In genomic region chr12:11785722-11786121, GRCh38 we compare ENCODE assay signal across 14 cellular contexts.
DNase-seq lines count a peak whose midpoint lies in the region; ATAC-seq and TF ChIP-seq lines count a peak whose summit lies in the region.
"Had no signal": no experiment of that assay in that cellular context is flagged by ENCODE, and none has a peak within 500 bp of the region (broad histone marks: within the 10 kb centered on the region; RNA-seq: fewer than 3 reads in every experiment).

No MANE protein-coding gene starts in this region.

- H3K4me3 ChIP-seq in GM23248, result no peak overlapping the region
- no peak overlapping the region for H3K4me3 ChIP-seq in fibroblast of mammary gland (ENCODE audit: control insufficient read depth, low read depth, low read length)
- H3K4me3 ChIP-seq: lower lobe of right lung had no signal

- H3K4me1 ChIP-seq in GM23248 (ENCODE audit: insufficient read depth), result peaks cover 16% of the 10 kb centered on the region

- H3K27ac ChIP-seq in GM23248, result peak overlapping the region; percentile 0; the same call in 1 of the 2 replicates
- H3K27ac ChIP-seq: lower lobe of right lung had no signal

- peaks cover 84% of the 10 kb centered on the region for H3K79me2 ChIP-seq in GM23248 (ENCODE audit: insufficient read depth)

- no peaks in the 10 kb centered on the region for H3K9me3 ChIP-seq in GM23248 (ENCODE audit: low read depth)
- H3K9me3 ChIP-seq: lower lobe of right lung had no signal

- 46% methylated on average over 5 of the region's 5 CpGs for WGBS in GM23248 (ENCODE audit: low coverage in 1 of 2, low lambda C conversion rate in 2 of 2, missing lambda C conversion rate in 2 of 2), 2 experiments

- no peaks in the 10 kb centered on the region for H3K27me3 ChIP-seq in GM23248 (replicated peaks; ENCODE audit: insufficient read depth)

- 0 out of 2 replicates have a peak, but pooled peaks cover 3% of the 10 kb centered on the region for H3K9me2 ChIP-seq in GM23248 (ENCODE audit: insufficient read depth)

- H4K20me1 ChIP-seq in GM23248 (ENCODE audit: insufficient read depth), result no peaks in the 10 kb centered on the region

- H3K4me2 ChIP-seq in GM23248 (ENCODE audit: unreplicated experiment), result peak overlapping the region; percentile 13

- no peak overlapping the region for H3K9ac ChIP-seq in GM23248

- peaks cover 13% of the 10 kb centered on the region; the same call in 1 of the 2 replicates for H3F3A ChIP-seq in GM23248 (ENCODE audit: insufficient read depth)

- DNase-seq in GM23248 (peak; percentile 78), RPMI7951 (ENCODE audit: low read depth) (peak; percentile 50), fibroblast of mammary gland (ENCODE audit: low read depth) (peak; percentile 33), renal cortical epithelial cell (ENCODE audit: low read depth) (peak; percentile 61), HuH-7 (ENCODE audit: low spot score) (no peak)
- no peak for DNase-seq in activated CD4-positive, CD25-positive, alpha-beta regulatory T cell treated with anti-CD3 and anti-CD28 coated beads, Interleukin-2, amount 50 U/mL, for 72 hours
- DNase-seq: activated CD4-positive, alpha-beta T cell treated with anti-CD3 and anti-CD28 coated beads, Interleukin-2, amount 50 U/mL, for 48 hours; cortex of kidney; lower lobe of right lung; occipital lobe; stimulated activated naive B cell treated with anti-CD40 and anti-IgM and Interleukin-4, amounts not matched to agents 10 μg/mL and 1 μg/mL and 100 μg/mL, for 72 hours; T-helper 1 cell had no signal

- in situ Hi-C loops in GM23248 (cut with MboI), result no loop called here

- no peak for TF ChIP-seq CTCF in fibroblast of mammary gland (conservative IDR thresholded peaks at IDR 0.05; ENCODE audit: control insufficient read depth, insufficient read depth, low read depth, low read length)

- H3K36me3 ChIP-seq in GM23248 (ENCODE audit: low read depth), result no peaks in the 10 kb centered on the region
- H3K36me3 ChIP-seq: lower lobe of right lung had no signal

- no peak overlapping the region for H2AFZ ChIP-seq in GM23248

- ATAC-seq in SK-N-SH treated with all-trans-retinoic acid at 6 μM for 48 hours (no peak), GM21447 (IDR thresholded peaks at IDR 0.05; ENCODE audit: unreplicated experiment) (no peak)
- ATAC-seq: stimulated activated naive B cell treated with anti-CD40 and anti-IgM and Interleukin-4, amounts not matched to agents 10 μg/mL and 1 μg/mL and 100 μg/mL, for 72 hours had no signal

TF ChIP-seq in SK-N-SH treated with all-trans-retinoic acid at 6 μM for 48 hours, 23 proteins besides CTCF, POLR2A, EP300 and RAD21:
- TF ChIP-seq ZNF70 (CRISPR knock-in tag; IDR thresholded peaks at IDR 0.05) (no peak), CSDC2 (CRISPR knock-in tag; IDR thresholded peaks at IDR 0.05) (no peak), ARNTL (CRISPR knock-in tag; IDR thresholded peaks at IDR 0.05; ENCODE audit: borderline replicate concordance, low read depth) (no peak), ISL1 (CRISPR knock-in tag; IDR thresholded peaks at IDR 0.05) (no peak), BACH2 (CRISPR knock-in tag; IDR thresholded peaks at IDR 0.05; ENCODE audit: borderline replicate concordance) (no peak), SNAI2 (CRISPR knock-in tag; IDR thresholded peaks at IDR 0.05) (no peak), ZNF8 (CRISPR knock-in tag; IDR thresholded peaks at IDR 0.05) (no peak), TOX (CRISPR knock-in tag; IDR thresholded peaks at IDR 0.05; ENCODE audit: borderline replicate concordance) (no peak), TCF4 (CRISPR knock-in tag; IDR thresholded peaks at IDR 0.05; ENCODE audit: borderline replicate concordance) (no peak), RARB (CRISPR knock-in tag; IDR thresholded peaks at IDR 0.05) (no peak), CREB5 (CRISPR knock-in tag; IDR thresholded peaks at IDR 0.05; ENCODE audit: low read depth) (no peak), ZNF565 (CRISPR knock-in tag; conservative IDR thresholded peaks at IDR 0.05; ENCODE audit: low read depth) (no peak), ZFP30 (CRISPR knock-in tag; IDR thresholded peaks at IDR 0.05) (no peak)
- TF ChIP-seq, protein P1, sequence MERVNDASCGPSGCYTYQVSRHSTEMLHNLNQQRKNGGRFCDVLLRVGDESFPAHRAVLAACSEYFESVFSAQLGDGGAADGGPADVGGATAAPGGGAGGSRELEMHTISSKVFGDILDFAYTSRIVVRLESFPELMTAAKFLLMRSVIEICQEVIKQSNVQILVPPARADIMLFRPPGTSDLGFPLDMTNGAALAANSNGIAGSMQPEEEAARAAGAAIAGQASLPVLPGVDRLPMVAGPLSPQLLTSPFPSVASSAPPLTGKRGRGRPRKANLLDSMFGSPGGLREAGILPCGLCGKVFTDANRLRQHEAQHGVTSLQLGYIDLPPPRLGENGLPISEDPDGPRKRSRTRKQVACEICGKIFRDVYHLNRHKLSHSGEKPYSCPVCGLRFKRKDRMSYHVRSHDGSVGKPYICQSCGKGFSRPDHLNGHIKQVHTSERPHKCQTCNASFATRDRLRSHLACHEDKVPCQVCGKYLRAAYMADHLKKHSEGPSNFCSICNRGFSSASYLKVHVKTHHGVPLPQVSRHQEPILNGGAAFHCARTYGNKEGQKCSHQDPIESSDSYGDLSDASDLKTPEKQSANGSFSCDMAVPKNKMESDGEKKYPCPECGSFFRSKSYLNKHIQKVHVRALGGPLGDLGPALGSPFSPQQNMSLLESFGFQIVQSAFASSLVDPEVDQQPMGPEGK (CRISPR knock-in tag; IDR thresholded peaks at IDR 0.05; ENCODE audit: borderline replicate concordance), result no peak
- TF ChIP-seq, protein P2, sequence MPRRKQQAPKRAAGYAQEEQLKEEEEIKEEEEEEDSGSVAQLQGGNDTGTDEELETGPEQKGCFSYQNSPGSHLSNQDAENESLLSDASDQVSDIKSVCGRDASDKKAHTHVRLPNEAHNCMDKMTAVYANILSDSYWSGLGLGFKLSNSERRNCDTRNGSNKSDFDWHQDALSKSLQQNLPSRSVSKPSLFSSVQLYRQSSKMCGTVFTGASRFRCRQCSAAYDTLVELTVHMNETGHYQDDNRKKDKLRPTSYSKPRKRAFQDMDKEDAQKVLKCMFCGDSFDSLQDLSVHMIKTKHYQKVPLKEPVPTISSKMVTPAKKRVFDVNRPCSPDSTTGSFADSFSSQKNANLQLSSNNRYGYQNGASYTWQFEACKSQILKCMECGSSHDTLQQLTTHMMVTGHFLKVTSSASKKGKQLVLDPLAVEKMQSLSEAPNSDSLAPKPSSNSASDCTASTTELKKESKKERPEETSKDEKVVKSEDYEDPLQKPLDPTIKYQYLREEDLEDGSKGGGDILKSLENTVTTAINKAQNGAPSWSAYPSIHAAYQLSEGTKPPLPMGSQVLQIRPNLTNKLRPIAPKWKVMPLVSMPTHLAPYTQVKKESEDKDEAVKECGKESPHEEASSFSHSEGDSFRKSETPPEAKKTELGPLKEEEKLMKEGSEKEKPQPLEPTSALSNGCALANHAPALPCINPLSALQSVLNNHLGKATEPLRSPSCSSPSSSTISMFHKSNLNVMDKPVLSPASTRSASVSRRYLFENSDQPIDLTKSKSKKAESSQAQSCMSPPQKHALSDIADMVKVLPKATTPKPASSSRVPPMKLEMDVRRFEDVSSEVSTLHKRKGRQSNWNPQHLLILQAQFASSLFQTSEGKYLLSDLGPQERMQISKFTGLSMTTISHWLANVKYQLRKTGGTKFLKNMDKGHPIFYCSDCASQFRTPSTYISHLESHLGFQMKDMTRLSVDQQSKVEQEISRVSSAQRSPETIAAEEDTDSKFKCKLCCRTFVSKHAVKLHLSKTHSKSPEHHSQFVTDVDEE (CRISPR knock-in tag; IDR thresholded peaks at IDR 0.05), result no peak
- TF ChIP-seq, protein P3, sequence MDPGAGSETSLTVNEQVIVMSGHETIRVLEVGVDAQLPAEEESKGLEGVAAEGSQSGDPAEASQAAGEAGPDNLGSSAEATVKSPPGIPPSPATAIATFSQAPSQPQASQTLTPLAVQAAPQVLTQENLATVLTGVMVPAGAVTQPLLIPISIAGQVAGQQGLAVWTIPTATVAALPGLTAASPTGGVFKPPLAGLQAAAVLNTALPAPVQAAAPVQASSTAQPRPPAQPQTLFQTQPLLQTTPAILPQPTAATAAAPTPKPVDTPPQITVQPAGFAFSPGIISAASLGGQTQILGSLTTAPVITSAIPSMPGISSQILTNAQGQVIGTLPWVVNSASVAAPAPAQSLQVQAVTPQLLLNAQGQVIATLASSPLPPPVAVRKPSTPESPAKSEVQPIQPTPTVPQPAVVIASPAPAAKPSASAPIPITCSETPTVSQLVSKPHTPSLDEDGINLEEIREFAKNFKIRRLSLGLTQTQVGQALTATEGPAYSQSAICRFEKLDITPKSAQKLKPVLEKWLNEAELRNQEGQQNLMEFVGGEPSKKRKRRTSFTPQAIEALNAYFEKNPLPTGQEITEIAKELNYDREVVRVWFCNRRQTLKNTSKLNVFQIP (CRISPR knock-in tag; IDR thresholded peaks at IDR 0.05; ENCODE audit: borderline replicate concordance, low read depth), result no peak
TF ChIP-seq in SK-N-SH treated with all-trans-retinoic acid at 6 μM for 48 hours: peak in this region for 0.

Comparison
In these comparisons a context has a peak if more than half of its experiments do, and no peak if none do; other contexts are left out.
1. DNase-seq: peak in GM23248 (single experiment), RPMI7951 (single experiment), fibroblast of mammary gland (single experiment) and renal cortical epithelial cell (single experiment); none in activated CD4-positive, CD25-positive, alpha-beta regulatory T cell treated with anti-CD3 and anti-CD28 coated beads, Interleukin-2, amount 50 U/mL, for 72 hours (single experiment) and HuH-7 (single experiment).